Comparison of ENCODE assay signal across 16 cellular contexts in genomic region chr21:29007801-29008200, GRCh38.
"Had no signal": no experiment of that assay in that cellular context is flagged by ENCODE, and none has a peak within 500 bp of the region (broad histone marks: within the 10 kb centered on the region; RNA-seq: fewer than 3 reads in every experiment).

No MANE protein-coding gene starts in this region.

- H3K27ac Mint-ChIP-seq: activated naive CD4-positive, alpha-beta T cell treated with anti-CD3 and anti-CD28 coated beads, Interleukin-2, amount 50 U/mL, for 72 hours; nephron had no signal

- H3K4me3 Mint-ChIP-seq: activated T-cell treated with anti-CD3 and anti-CD28 coated beads, Interleukin-2, amount 50 U/mL, for 4 hours; nephron; stimulated activated naive CD8-positive, alpha-beta T cell treated with anti-CD3 and anti-CD28 coated beads, Interleukin-15, amount 100 ng/mL, for 72 hours had no signal

- H3K4me1 ChIP-seq: testis had no signal

- H3K27me3 ChIP-seq: esophagus squamous epithelium, sigmoid colon, testis had no signal

- H3K4me3 ChIP-seq: esophagus squamous epithelium, sigmoid colon, testis had no signal

- H3K9me3 Mint-ChIP-seq: activated naive CD4-positive, alpha-beta T cell treated with anti-CD3 and anti-CD28 coated beads, Interleukin-2, amount 50 U/mL, for 72 hours; activated T-cell treated with anti-CD3 and anti-CD28 coated beads, Interleukin-2, amount 50 U/mL, for 4 hours; stimulated activated naive CD8-positive, alpha-beta T cell treated with anti-CD3 and anti-CD28 coated beads, Interleukin-15, amount 100 ng/mL, for 72 hours had no signal

- H3K9me3 ChIP-seq: esophagus squamous epithelium, sigmoid colon, testis had no signal

- DNase-seq: activated CD4-positive, alpha-beta T cell treated with anti-CD3 and anti-CD28 coated beads for 1 hour; activated CD4-positive, alpha-beta T cell treated with anti-CD3 and anti-CD28 coated beads, Interleukin-2, amount 50 U/mL, for 48 hours; activated gamma-delta T cell; activated T-cell treated with anti-CD3 and anti-CD28 coated beads, Interleukin-2, amount 50 U/mL, for 4 hours; central memory CD4-positive, alpha-beta T cell; cortex of kidney; effector CD4-positive, alpha-beta T cell; esophagus squamous epithelium; glutamatergic neuron; sigmoid colon; stimulated activated CD4-positive, alpha-beta T cell treated with anti-CD3 and anti-CD28 coated beads, Interleukin-1b, Interleukin-23, amount 100 ng/mL, for 48 hours; stimulated activated naive CD8-positive, alpha-beta T cell treated with anti-CD3 and anti-CD28 coated beads, Interleukin-15, amount 100 ng/mL, for 72 hours; testis had no signal

- H3K27me3 Mint-ChIP-seq: stimulated activated naive CD8-positive, alpha-beta T cell treated with anti-CD3 and anti-CD28 coated beads, Interleukin-15, amount 100 ng/mL, for 72 hours had no signal

- ATAC-seq: activated naive CD4-positive, alpha-beta T cell treated with anti-CD3 and anti-CD28 coated beads, Interleukin-2, amount 50 U/mL, for 72 hours; activated T-cell treated with anti-CD3 and anti-CD28 coated beads, Interleukin-2, amount 50 U/mL, for 4 hours; stimulated activated naive CD8-positive, alpha-beta T cell treated with anti-CD3 and anti-CD28 coated beads, Interleukin-15, amount 100 ng/mL, for 72 hours had no signal

- H3K27ac ChIP-seq: esophagus squamous epithelium, sigmoid colon, testis, VCaP had no signal
